Comparison of ENCODE assay signal across 1 cellular context in genomic region chr7:157021071-157021891, GRCh38.
TF ChIP-seq lines count a peak whose summit lies in the region.

No MANE protein-coding gene starts in this region.

TF ChIP-seq in A549, 52 proteins besides CTCF, POLR2A, EP300 and RAD21 (continued from another document):
- no peak for TF ChIP-seq REST (IDR thresholded peaks at IDR 0.05)
- no peak for TF ChIP-seq HOXB13 (CRISPR knock-in tag; IDR thresholded peaks at IDR 0.05; ENCODE audit: low read depth)
- no peak for TF ChIP-seq NFE2L2 (conservative IDR thresholded peaks at IDR 0.05; ENCODE audit: low read length)
- TF ChIP-seq MYC (IDR thresholded peaks at IDR 0.05; ENCODE audit: borderline replicate concordance, low read length) = no peak
- no peak for TF ChIP-seq ZFP36 (IDR thresholded peaks at IDR 0.05; ENCODE audit: borderline replicate concordance, partially characterized antibody)
- no peak for TF ChIP-seq RNF2 (IDR thresholded peaks at IDR 0.05; ENCODE audit: borderline replicate concordance, low read depth)
- TF ChIP-seq JUNB (IDR thresholded peaks at IDR 0.05) = no peak
- no peak for TF ChIP-seq KDM5A (IDR thresholded peaks at IDR 0.05)
- no peak for TF ChIP-seq CHD4 (IDR thresholded peaks at IDR 0.05; ENCODE audit: borderline replicate concordance)
- TF ChIP-seq NPAS2 (CRISPR knock-in tag; IDR thresholded peaks at IDR 0.05; ENCODE audit: borderline replicate concordance) = no peak
- no peak for TF ChIP-seq TP53 (CRISPR knock-in tag; IDR thresholded peaks at IDR 0.05)
